In the genomic region with DNA sequence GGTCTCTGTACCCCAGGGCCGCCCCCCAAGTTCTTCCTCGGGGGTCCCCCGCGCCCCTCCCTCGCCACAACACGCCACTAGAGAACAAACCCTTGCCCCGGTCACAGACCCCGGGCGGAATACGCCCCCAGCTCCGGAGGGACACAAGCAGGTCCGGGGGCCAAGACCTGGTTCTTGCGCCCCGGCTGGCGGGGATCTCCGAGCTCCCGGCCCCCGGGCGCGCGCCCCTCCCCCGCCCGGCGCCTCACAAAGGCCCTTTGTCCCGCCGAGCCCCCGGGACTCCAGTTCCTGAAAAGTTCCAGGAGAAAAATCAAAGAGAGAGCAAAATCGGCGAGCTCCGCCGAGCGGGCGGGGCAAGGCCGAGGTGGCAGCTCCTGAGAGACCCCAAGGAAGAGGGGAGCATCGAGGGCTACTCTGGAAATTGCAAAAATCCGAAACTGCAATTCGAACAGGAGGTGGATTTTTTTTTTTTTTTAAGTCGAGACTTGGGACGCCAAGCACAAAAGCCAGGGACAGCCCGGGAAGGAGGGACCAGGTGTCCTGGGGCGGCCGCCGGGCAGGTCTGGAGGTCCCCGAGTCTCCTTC, we compare ENCODE assay signal across 1 cellular context.
TF ChIP-seq lines count a peak whose summit lies in the region.

No MANE protein-coding gene starts in this region.

TF ChIP-seq in HepG2, 621 proteins besides CTCF, POLR2A, EP300 and RAD21 (continued from another document and continues in another):
- TF ChIP-seq, protein P1, sequence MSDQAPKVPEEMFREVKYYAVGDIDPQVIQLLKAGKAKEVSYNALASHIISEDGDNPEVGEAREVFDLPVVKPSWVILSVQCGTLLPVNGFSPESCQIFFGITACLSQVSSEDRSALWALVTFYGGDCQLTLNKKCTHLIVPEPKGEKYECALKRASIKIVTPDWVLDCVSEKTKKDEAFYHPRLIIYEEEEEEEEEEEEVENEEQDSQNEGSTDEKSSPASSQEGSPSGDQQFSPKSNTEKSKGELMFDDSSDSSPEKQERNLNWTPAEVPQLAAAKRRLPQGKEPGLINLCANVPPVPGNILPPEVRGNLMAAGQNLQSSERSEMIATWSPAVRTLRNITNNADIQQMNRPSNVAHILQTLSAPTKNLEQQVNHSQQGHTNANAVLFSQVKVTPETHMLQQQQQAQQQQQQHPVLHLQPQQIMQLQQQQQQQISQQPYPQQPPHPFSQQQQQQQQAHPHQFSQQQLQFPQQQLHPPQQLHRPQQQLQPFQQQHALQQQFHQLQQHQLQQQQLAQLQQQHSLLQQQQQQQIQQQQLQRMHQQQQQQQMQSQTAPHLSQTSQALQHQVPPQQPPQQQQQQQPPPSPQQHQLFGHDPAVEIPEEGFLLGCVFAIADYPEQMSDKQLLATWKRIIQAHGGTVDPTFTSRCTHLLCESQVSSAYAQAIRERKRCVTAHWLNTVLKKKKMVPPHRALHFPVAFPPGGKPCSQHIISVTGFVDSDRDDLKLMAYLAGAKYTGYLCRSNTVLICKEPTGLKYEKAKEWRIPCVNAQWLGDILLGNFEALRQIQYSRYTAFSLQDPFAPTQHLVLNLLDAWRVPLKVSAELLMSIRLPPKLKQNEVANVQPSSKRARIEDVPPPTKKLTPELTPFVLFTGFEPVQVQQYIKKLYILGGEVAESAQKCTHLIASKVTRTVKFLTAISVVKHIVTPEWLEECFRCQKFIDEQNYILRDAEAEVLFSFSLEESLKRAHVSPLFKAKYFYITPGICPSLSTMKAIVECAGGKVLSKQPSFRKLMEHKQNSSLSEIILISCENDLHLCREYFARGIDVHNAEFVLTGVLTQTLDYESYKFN (CRISPR knock-in tag; conservative IDR thresholded peaks at IDR 0.05), result no peak; the same call in 1 of the 2 replicates
- TF ChIP-seq NR2F1 (CRISPR knock-in tag; IDR thresholded peaks at IDR 0.05), result no peak
- TF ChIP-seq SAP130 (CRISPR knock-in tag; IDR thresholded peaks at IDR 0.05; ENCODE audit: low read depth), result 0 out of 2 replicates have a peak, but pooled peaks have one; percentile 43
- no peak for TF ChIP-seq IRX3 (CRISPR knock-in tag; IDR thresholded peaks at IDR 0.05; ENCODE audit: borderline replicate concordance, low read depth)
- no peak for TF ChIP-seq ZBTB37 (CRISPR knock-in tag; IDR thresholded peaks at IDR 0.05)
- no peak for TF ChIP-seq MEIS1 (CRISPR knock-in tag; IDR thresholded peaks at IDR 0.05; ENCODE audit: borderline replicate concordance)
- no peak for TF ChIP-seq HOXA3 (CRISPR knock-in tag; IDR thresholded peaks at IDR 0.05)
- TF ChIP-seq NR3C1 (CRISPR knock-in tag; IDR thresholded peaks at IDR 0.05), result no peak
- no peak for TF ChIP-seq NONO (IDR thresholded peaks at IDR 0.05)
- TF ChIP-seq NONO (CRISPR knock-in tag; conservative IDR thresholded peaks at IDR 0.05), result no peak
- TF ChIP-seq ZNF574 (CRISPR knock-in tag; IDR thresholded peaks at IDR 0.05), result no peak
- TF ChIP-seq MAZ (IDR thresholded peaks at IDR 0.05; ENCODE audit: borderline replicate concordance, low read depth, low read length), result no peak; the same call in 1 of the 2 replicates
- TF ChIP-seq MAZ (CRISPR knock-in tag; IDR thresholded peaks at IDR 0.05; ENCODE audit: low read depth), result no peak
- TF ChIP-seq ZKSCAN1 (IDR thresholded peaks at IDR 0.05; ENCODE audit: low read length), result no peak
- TF ChIP-seq NAIF1 (CRISPR knock-in tag; IDR thresholded peaks at IDR 0.05; ENCODE audit: borderline replicate concordance), result peak; percentile 54; the same call in 1 of the 2 replicates
- TF ChIP-seq ZNF282 (IDR thresholded peaks at IDR 0.05; ENCODE audit: partially characterized antibody), result no peak
- TF ChIP-seq ZNF468 (CRISPR knock-in tag; IDR thresholded peaks at IDR 0.05), result no peak
- TF ChIP-seq EZH2 (conservative IDR thresholded peaks at IDR 0.05; ENCODE audit: low read depth, low read length), result no peak
- TF ChIP-seq NFE2 (CRISPR knock-in tag; IDR thresholded peaks at IDR 0.05), result no peak
- no peak for TF ChIP-seq ZFP41 (CRISPR knock-in tag; IDR thresholded peaks at IDR 0.05; ENCODE audit: borderline replicate concordance)
- TF ChIP-seq ZC3H4 (CRISPR knock-in tag; IDR thresholded peaks at IDR 0.05; ENCODE audit: borderline replicate concordance), result no peak
- no peak for TF ChIP-seq ZNF143 (CRISPR knock-in tag; IDR thresholded peaks at IDR 0.05)
- no peak for TF ChIP-seq ZNF7 (CRISPR knock-in tag; IDR thresholded peaks at IDR 0.05)
- no peak for TF ChIP-seq ZBTB38 (CRISPR knock-in tag; IDR thresholded peaks at IDR 0.05)
- no peak for TF ChIP-seq LCORL (IDR thresholded peaks at IDR 0.05)
- no peak for TF ChIP-seq LCORL (CRISPR knock-in tag; IDR thresholded peaks at IDR 0.05)
- TF ChIP-seq FOXP4 (CRISPR knock-in tag; IDR thresholded peaks at IDR 0.05), result no peak
- TF ChIP-seq MIER3 (CRISPR knock-in tag; IDR thresholded peaks at IDR 0.05; ENCODE audit: borderline replicate concordance), result no peak
- no peak for TF ChIP-seq SRF (IDR thresholded peaks at IDR 0.05; ENCODE audit: low read depth, low read length)
- TF ChIP-seq TCF7 (IDR thresholded peaks at IDR 0.05; ENCODE audit: low read depth), result peak; percentile 13; the same call in 1 of the 2 replicates
- no peak for TF ChIP-seq NR2C2 (CRISPR knock-in tag; IDR thresholded peaks at IDR 0.05; ENCODE audit: borderline replicate concordance)
- TF ChIP-seq, protein P2, sequence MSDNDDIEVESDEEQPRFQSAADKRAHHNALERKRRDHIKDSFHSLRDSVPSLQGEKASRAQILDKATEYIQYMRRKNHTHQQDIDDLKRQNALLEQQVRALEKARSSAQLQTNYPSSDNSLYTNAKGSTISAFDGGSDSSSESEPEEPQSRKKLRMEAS (IDR thresholded peaks at IDR 0.05), result no peak
- TF ChIP-seq, protein P3, sequence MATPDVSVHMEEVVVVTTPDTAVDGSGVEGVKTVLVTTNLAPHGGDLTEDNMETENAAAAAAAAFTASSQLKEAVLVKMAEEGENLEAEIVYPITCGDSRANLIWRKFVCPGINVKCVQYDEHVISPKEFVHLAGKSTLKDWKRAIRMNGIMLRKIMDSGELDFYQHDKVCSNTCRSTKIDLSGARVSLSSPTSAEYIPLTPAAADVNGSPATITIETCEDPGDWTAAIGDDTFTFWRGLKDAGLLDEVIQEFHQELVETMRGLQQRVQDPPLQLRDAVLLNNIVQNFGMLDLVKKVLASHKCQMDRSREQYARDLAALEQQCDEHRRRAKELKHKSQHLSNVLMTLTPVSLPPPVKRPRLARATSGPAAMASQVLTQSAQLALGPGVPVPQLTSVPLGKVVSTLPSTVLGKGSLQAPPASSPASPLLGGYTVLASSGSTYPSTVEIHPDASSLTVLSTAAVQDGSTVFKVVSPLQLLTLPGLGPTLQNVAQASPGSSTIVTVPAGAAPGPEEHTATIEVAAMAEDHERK (CRISPR knock-in tag; IDR thresholded peaks at IDR 0.05; ENCODE audit: low read depth), result no peak
- TF ChIP-seq ZNF3 (CRISPR knock-in tag; IDR thresholded peaks at IDR 0.05), result no peak
- no peak for TF ChIP-seq HMG20B (CRISPR knock-in tag; conservative IDR thresholded peaks at IDR 0.05)
- no peak for TF ChIP-seq ZNF713 (CRISPR knock-in tag; IDR thresholded peaks at IDR 0.05)
- TF ChIP-seq FOXA1 (IDR thresholded peaks at IDR 0.05), result no peak
- no peak for TF ChIP-seq FOXA1 (CRISPR knock-in tag; IDR thresholded peaks at IDR 0.05)
- no peak for TF ChIP-seq ZNF367 (CRISPR knock-in tag; IDR thresholded peaks at IDR 0.05; ENCODE audit: borderline replicate concordance)
- TF ChIP-seq ZNF616 (CRISPR knock-in tag; IDR thresholded peaks at IDR 0.05; ENCODE audit: low read depth), result no peak
- TF ChIP-seq HNF4G (IDR thresholded peaks at IDR 0.05; ENCODE audit: borderline replicate concordance, low read depth, low read length), result no peak
- TF ChIP-seq HNF4G (CRISPR knock-in tag; IDR thresholded peaks at IDR 0.05; ENCODE audit: borderline replicate concordance, low read depth), result no peak
- TF ChIP-seq TRIM24 (CRISPR knock-in tag; IDR thresholded peaks at IDR 0.05), result no peak
- no peak for TF ChIP-seq ZNF543 (CRISPR knock-in tag; IDR thresholded peaks at IDR 0.05)
- TF ChIP-seq, protein P4, sequence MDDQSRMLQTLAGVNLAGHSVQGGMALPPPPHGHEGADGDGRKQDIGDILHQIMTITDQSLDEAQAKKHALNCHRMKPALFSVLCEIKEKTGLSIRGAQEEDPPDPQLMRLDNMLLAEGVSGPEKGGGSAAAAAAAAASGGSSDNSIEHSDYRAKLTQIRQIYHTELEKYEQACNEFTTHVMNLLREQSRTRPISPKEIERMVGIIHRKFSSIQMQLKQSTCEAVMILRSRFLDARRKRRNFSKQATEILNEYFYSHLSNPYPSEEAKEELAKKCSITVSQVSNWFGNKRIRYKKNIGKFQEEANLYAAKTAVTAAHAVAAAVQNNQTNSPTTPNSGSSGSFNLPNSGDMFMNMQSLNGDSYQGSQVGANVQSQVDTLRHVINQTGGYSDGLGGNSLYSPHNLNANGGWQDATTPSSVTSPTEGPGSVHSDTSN (CRISPR knock-in tag; IDR thresholded peaks at IDR 0.05; ENCODE audit: borderline replicate concordance), result no peak
- no peak for TF ChIP-seq MED13 (CRISPR knock-in tag; IDR thresholded peaks at IDR 0.05)
- no peak for TF ChIP-seq RNF2 (conservative IDR thresholded peaks at IDR 0.05; ENCODE audit: low read depth)
- TF ChIP-seq TERF1 (CRISPR knock-in tag; IDR thresholded peaks at IDR 0.05), result no peak
- no peak for TF ChIP-seq ZNF180 (CRISPR knock-in tag; IDR thresholded peaks at IDR 0.05; ENCODE audit: borderline replicate concordance, low read depth)
- TF ChIP-seq RFX3 (CRISPR knock-in tag; IDR thresholded peaks at IDR 0.05), result no peak
- no peak for TF ChIP-seq ISX (CRISPR knock-in tag; conservative IDR thresholded peaks at IDR 0.05)
- 0 out of 2 replicates have a peak, but pooled peaks have one; percentile 61 for TF ChIP-seq ZBTB10 (CRISPR knock-in tag; IDR thresholded peaks at IDR 0.05; ENCODE audit: borderline replicate concordance)
- TF ChIP-seq ZBTB3 (CRISPR knock-in tag; IDR thresholded peaks at IDR 0.05; ENCODE audit: borderline replicate concordance, low read depth), result no peak
